1 cellular context compared by ENCODE assay signal in genomic region chr18:9684901-9685738, GRCh38.
TF ChIP-seq lines count a peak whose summit lies in the region.

No MANE protein-coding gene starts in this region.

TF ChIP-seq in K562, 482 proteins besides CTCF, POLR2A, EP300 and RAD21 (continued from another document and continues in another):
- TF ChIP-seq CLOCK (CRISPR knock-in tag; IDR thresholded peaks at IDR 0.05; ENCODE audit: borderline replicate concordance) (no peak; the same call in 1 of the 2 replicates), STAT5A (IDR thresholded peaks at IDR 0.05; ENCODE audit: borderline replicate concordance, low read length) (0 out of 2 replicates have a peak, but pooled peaks have one; percentile 18), HDAC8 (tag; IDR thresholded peaks at IDR 0.05) (0 out of 2 replicates have a peak, but pooled peaks have one; percentile 55), KDM1A (IDR thresholded peaks at IDR 0.05) (no peak), TAF15 (IDR thresholded peaks at IDR 0.05; ENCODE audit: low read depth, low read length) (no peak), FOSL1 (tag; conservative IDR thresholded peaks at IDR 0.05) (no peak), BRF2 (IDR thresholded peaks at IDR 0.05; ENCODE audit: borderline replicate concordance, insufficient read depth, insufficient read length) (no peak), TBL1XR1 (IDR thresholded peaks at IDR 0.05; ENCODE audit: low read length in 2 of 2) (no peak), CHAMP1 (IDR thresholded peaks at IDR 0.05) (no peak), ZFPM2 (CRISPR knock-in tag; IDR thresholded peaks at IDR 0.05) (no peak), DLX4 (CRISPR knock-in tag; IDR thresholded peaks at IDR 0.05) (no peak), GTF2E2 (tag; IDR thresholded peaks at IDR 0.05) (no peak), PREB (CRISPR knock-in tag; IDR thresholded peaks at IDR 0.05) (no peak), MTA2 (IDR thresholded peaks at IDR 0.05; ENCODE audit: low read depth) (no peak; the same call in 1 of the 2 replicates), BCL6 (CRISPR knock-in tag; IDR thresholded peaks at IDR 0.05) (no peak), FOXJ3 (CRISPR knock-in tag; IDR thresholded peaks at IDR 0.05) (0 out of 2 replicates have a peak, but pooled peaks have one; percentile 35), FOXJ2 (tag; IDR thresholded peaks at IDR 0.05) (peak; percentile 50; the same call in 1 of the 2 replicates), HDGF (IDR thresholded peaks at IDR 0.05) (peak; percentile 39; the same call in 1 of the 2 replicates), ZBED1 (IDR thresholded peaks at IDR 0.05) (no peak), ATF7 (IDR thresholded peaks at IDR 0.05) (no peak), HDAC6 (IDR thresholded peaks at IDR 0.05; ENCODE audit: low read depth, low read length) (no peak), NR4A1 (CRISPR knock-in tag; IDR thresholded peaks at IDR 0.05) (peak; percentile 81; the same call in 1 of the 2 replicates), NR4A1 (tag; IDR thresholded peaks at IDR 0.05) (peak; percentile 81), MGA (IDR thresholded peaks at IDR 0.05) (peak; percentile 80), ZNF431 (CRISPR knock-in tag; IDR thresholded peaks at IDR 0.05) (no peak), TRIM24 (IDR thresholded peaks at IDR 0.05) (no peak), MYNN (IDR thresholded peaks at IDR 0.05) (no peak), MYNN (CRISPR knock-in tag; IDR thresholded peaks at IDR 0.05) (no peak), ZNF512 (tag; IDR thresholded peaks at IDR 0.05) (no peak), FUS (optimal IDR thresholded peaks at IDR 0.05; ENCODE audit: low read depth, low read length) (no peak), MEF2D (tag; conservative IDR thresholded peaks at IDR 0.05; ENCODE audit: low read depth) (0 out of 2 replicates have a peak, but pooled peaks have one; percentile 48), PTBP1 (IDR thresholded peaks at IDR 0.05; ENCODE audit: low read depth, low read length) (no peak), ARID3B (CRISPR knock-in tag; IDR thresholded peaks at IDR 0.05; ENCODE audit: borderline replicate concordance) (no peak; the same call in 1 of the 2 replicates), ADNP (tag; IDR thresholded peaks at IDR 0.05) (no peak)
